8 cellular contexts compared by ENCODE assay signal in the genomic region with DNA sequence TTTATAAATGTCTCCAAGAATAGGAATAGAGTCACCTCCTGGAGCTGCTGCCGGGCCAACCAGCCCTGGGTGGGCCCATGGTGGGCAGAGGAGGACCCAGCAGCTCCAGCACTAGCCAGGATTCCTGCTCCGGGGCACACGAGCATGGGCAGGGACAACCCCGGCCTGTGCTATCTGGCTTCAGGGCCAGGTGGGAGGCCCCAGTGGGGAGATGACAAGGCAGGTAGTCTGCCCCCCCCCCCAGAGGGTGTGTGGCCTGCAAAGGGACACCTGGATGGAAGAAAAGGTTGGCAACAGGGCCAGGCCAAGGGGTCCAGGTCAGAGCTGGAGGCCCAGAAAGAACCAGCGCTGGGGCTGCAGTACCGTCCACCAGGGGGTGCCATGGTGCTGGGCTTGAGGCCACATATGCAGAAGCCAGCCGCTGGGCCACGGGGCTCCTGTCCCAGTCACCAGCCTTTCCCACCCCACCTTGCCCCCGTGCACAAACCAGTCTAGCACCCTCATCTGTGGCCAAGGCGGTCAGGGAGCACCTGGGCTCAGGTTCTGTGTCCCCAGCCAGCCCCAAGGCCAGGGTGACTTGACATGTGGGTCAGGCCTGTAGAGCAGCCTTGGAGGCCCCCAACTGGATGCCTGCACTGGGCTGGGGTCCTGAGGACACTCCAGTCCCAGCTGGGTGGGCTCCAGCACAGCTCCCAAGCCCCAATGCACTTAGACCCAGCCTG. TPM values are rescaled to one million over a fixed set of nuclear protein-coding genes. Genes with fewer than 3 reads are reported as not detected.
DNase-seq lines count a peak whose midpoint lies in the region; ATAC-seq and TF ChIP-seq lines count a peak whose summit lies in the region.

No MANE protein-coding gene starts in this region.

- peak overlapping the region; percentile 38 for H3K27ac Mint-ChIP-seq in activated T-helper 17 cell treated with anti-CD3 and anti-CD28 coated beads, Interleukin-2, amount 50 U/mL, for 72 hours
- H3K27ac Mint-ChIP-seq in stimulated activated naive CD8-positive, alpha-beta T cell treated with anti-CD3 and anti-CD28 coated beads, Interleukin-15, Interleukin-2, amounts not matched to agents 100 ng/mL and 50 ng/mL, for 24 hours = peak overlapping the region; percentile 36

- H4K20me1 ChIP-seq in neural cell (ENCODE audit: insufficient read depth) = no peaks in the 10 kb centered on the region

- H3K9ac ChIP-seq in neural cell (ENCODE audit: low read length) = no peak overlapping the region

- peak overlapping the region; percentile 79 for H3K4me3 Mint-ChIP-seq in activated T-helper 17 cell treated with anti-CD3 and anti-CD28 coated beads, Interleukin-2, amount 50 U/mL, for 72 hours
- peak overlapping the region; percentile 50 for H3K4me3 Mint-ChIP-seq in stimulated activated naive CD8-positive, alpha-beta T cell treated with anti-CD3 and anti-CD28 coated beads, Interleukin-15, Interleukin-2, amounts not matched to agents 100 ng/mL and 50 ng/mL, for 24 hours

- no peak for TF ChIP-seq RAD21 in neural cell (conservative IDR thresholded peaks at IDR 0.05)

- H3K9me3 Mint-ChIP-seq in activated T-helper 17 cell treated with anti-CD3 and anti-CD28 coated beads, Interleukin-2, amount 50 U/mL, for 72 hours = no peaks in the 10 kb centered on the region
- H3K9me3 Mint-ChIP-seq in stimulated activated naive CD8-positive, alpha-beta T cell treated with anti-CD3 and anti-CD28 coated beads, Interleukin-15, Interleukin-2, amounts not matched to agents 100 ng/mL and 50 ng/mL, for 24 hours = no peaks in the 10 kb centered on the region

- TF ChIP-seq EP300 in neural cell (conservative IDR thresholded peaks at IDR 0.05; ENCODE audit: poor library complexity, severe bottlenecking) = no peak

- ATAC-seq in Panc1 (peak; percentile 88), GM18861 (IDR thresholded peaks at IDR 0.05; ENCODE audit: unreplicated experiment) (no peak)
- ATAC-seq in activated T-helper 17 cell treated with anti-CD3 and anti-CD28 coated beads, Interleukin-2, amount 50 U/mL, for 72 hours (replicated peaks) = peak; percentile 40

- no TSS peak for BruUV-seq in Panc1 (replicated peaks; lab: Mats Ljungman, UMichigan)

- H3K4me1 ChIP-seq in Panc1 (ENCODE audit: control insufficient read depth, insufficient read depth, low read length) = no peaks in the 10 kb centered on the region

- intact Hi-C loops in Panc1 (cut with micrococcal nuclease; ENCODE audit: unreplicated experiment) = loop anchor here (1.0 kb wide), 1 partner anchor 114 kb away; no protein-coding TSS in a partner anchor

- CTCF ChIA-PET in BJ (lab: Yijun Ruan, JAX) (interaction anchor here (0.6 to 9.7 kb wide), 43 partner anchors 8 to 598 kb away, joined by 3 to 519 read pairs (median 6); partner anchors contain the start of genes CD81 and TSSC4), HEK293T (lab: Yijun Ruan, JAX) (interaction anchor here (0.6 to 4.9 kb wide), 15 partner anchors 12 to 481 kb away, joined by 3 to 87 read pairs (median 6); partner anchors contain the start of genes CD81 and TSSC4), Panc1 (lab: Charles Lee) (interaction anchor here (0.5 to 3.9 kb wide), 26 partner anchors 8 to 764 kb away, joined by 3 to 102 read pairs (median 4); partner anchors contain the start of gene TSSC4)

- DNase-seq in BJ (ENCODE audit: low read depth) (no peak), HEK293T (ENCODE audit: extremely low spot score) (peak; percentile 81), Panc1 (ENCODE audit: low read depth, low spot score) (peak; percentile 35), fibroblast of pulmonary artery (ENCODE audit: low read depth) (peak; percentile 79)

- no peaks in the 10 kb centered on the region for H3K36me3 Mint-ChIP-seq in activated T-helper 17 cell treated with anti-CD3 and anti-CD28 coated beads, Interleukin-2, amount 50 U/mL, for 72 hours (ENCODE audit: low read depth)
- no peaks in the 10 kb centered on the region for H3K36me3 Mint-ChIP-seq in stimulated activated naive CD8-positive, alpha-beta T cell treated with anti-CD3 and anti-CD28 coated beads, Interleukin-15, Interleukin-2, amounts not matched to agents 100 ng/mL and 50 ng/mL, for 24 hours (ENCODE audit: low read depth)

- POLR2A ChIA-PET in BJ (lab: Charles Lee) (interaction anchor here (1.0 to 1.5 kb wide), 3 partner anchors 85 to 114 kb away, joined by 3 to 8 read pairs (median 6); partner anchors contain the start of gene TSSC4), HEK293T (lab: Yijun Ruan, JAX) (interaction anchor here (0.6 to 2.7 kb wide), 4 partner anchors 72 to 664 kb away, joined by 3 to 28 read pairs (median 14); partner anchors contain the start of genes CD81 and TSSC4), Panc1 (lab: Charles Lee) (interaction anchor here (0.6 to 1.2 kb wide), 3 partner anchors 8 to 112 kb away, joined by 3 to 7 read pairs (median 4); no protein-coding TSS in a partner anchor)

- in situ Hi-C loops in Panc1 (cut with HindIII; ENCODE audit: low pct_unique_long_range_greater_than_20kb, low sequenced_read_pairs) = no loop called here

- no peaks in the 10 kb centered on the region for H3K36me3 ChIP-seq in BJ (ENCODE audit: control insufficient read depth, insufficient read depth, low read length)
- H3K36me3 ChIP-seq in Panc1 (ENCODE audit: control insufficient read depth, insufficient read depth, low read length) = no peaks in the 10 kb centered on the region
- no peaks in the 10 kb centered on the region for H3K36me3 ChIP-seq in neural cell (ENCODE audit: insufficient read depth, low read length)

- H3K4me1 Mint-ChIP-seq in activated T-helper 17 cell treated with anti-CD3 and anti-CD28 coated beads, Interleukin-2, amount 50 U/mL, for 72 hours = peaks cover 15% of the 10 kb centered on the region
- H3K4me1 Mint-ChIP-seq in stimulated activated naive CD8-positive, alpha-beta T cell treated with anti-CD3 and anti-CD28 coated beads, Interleukin-15, Interleukin-2, amounts not matched to agents 100 ng/mL and 50 ng/mL, for 24 hours (ENCODE audit: low read depth) = peaks cover 54% of the 10 kb centered on the region

- no peaks in the 10 kb centered on the region for H3K9me2 ChIP-seq in neural cell (ENCODE audit: insufficient read depth, low read length)

- no peaks in the 10 kb centered on the region for H3F3A ChIP-seq in neural cell (ENCODE audit: insufficient read depth, low read length, poor library complexity, severe bottlenecking)

- no peak overlapping the region for H3K4me2 ChIP-seq in neural cell (ENCODE audit: low read length)

- no peak overlapping the region for H3K27ac ChIP-seq in Panc1 (ENCODE audit: low read length)
- H3K27ac ChIP-seq in neural cell (ENCODE audit: low read length) = no peak overlapping the region

- no peak overlapping the region for H2AFZ ChIP-seq in neural cell (ENCODE audit: low read depth, low read length)

- H3K9me3 ChIP-seq in Panc1 (ENCODE audit: control insufficient read depth, insufficient read depth, low read depth, low read length) = no peaks in the 10 kb centered on the region
- no peaks in the 10 kb centered on the region for H3K9me3 ChIP-seq in neural cell (ENCODE audit: low read length)

- TF ChIP-seq CTCF in BJ (IDR thresholded peaks at IDR 0.05; ENCODE audit: insufficient read depth, low read depth, low read length) (peak; percentile 97), Panc1 (IDR thresholded peaks at IDR 0.05) (peak; percentile 99), fibroblast of pulmonary artery (IDR thresholded peaks at IDR 0.05; ENCODE audit: low read length, missing control alignments) (peak; percentile 89), neural cell (IDR thresholded peaks at IDR 0.05; ENCODE audit: poor library complexity, severe bottlenecking) (peak; percentile 23)

- H3K4me3 ChIP-seq in BJ (ENCODE audit: low read depth, low read length) (no peak overlapping the region), Panc1 (ENCODE audit: low read depth in 2 of 2, low read length in 2 of 2) (no peak overlapping the region), fibroblast of pulmonary artery (replicated peaks; ENCODE audit: low read depth, low read length) (no peak overlapping the region), neural cell (ENCODE audit: low read length) (no peak overlapping the region)

- H3K27me3 ChIP-seq in BJ (ENCODE audit: control insufficient read depth, insufficient read depth, low read length) (no peaks in the 10 kb centered on the region), Panc1 (ENCODE audit: control insufficient read depth, insufficient read depth, low read length) (no peaks in the 10 kb centered on the region), neural cell (ENCODE audit: insufficient read depth, low read depth, low read length) (no peaks in the 10 kb centered on the region)

- no peaks in the 10 kb centered on the region for H3K27me3 Mint-ChIP-seq in activated T-helper 17 cell treated with anti-CD3 and anti-CD28 coated beads, Interleukin-2, amount 50 U/mL, for 72 hours
- no peaks in the 10 kb centered on the region for H3K27me3 Mint-ChIP-seq in stimulated activated naive CD8-positive, alpha-beta T cell treated with anti-CD3 and anti-CD28 coated beads, Interleukin-15, Interleukin-2, amounts not matched to agents 100 ng/mL and 50 ng/mL, for 24 hours

- H3K79me2 ChIP-seq in neural cell (replicated peaks; ENCODE audit: insufficient read depth, low read length) = no peaks in the 10 kb centered on the region

TF ChIP-seq in HEK293T, 16 proteins besides CTCF, POLR2A, EP300 and RAD21 (continues in another document):
- no peak for TF ChIP-seq TARDBP (IDR thresholded peaks at IDR 0.05)
- TF ChIP-seq FOXA1 (IDR thresholded peaks at IDR 0.05) = no peak

TF ChIP-seq in neural cell, 6 proteins besides CTCF, POLR2A, EP300 and RAD21 (continues in another document):
- no peak for TF ChIP-seq TAF1 (IDR thresholded peaks at IDR 0.05; ENCODE audit: low read depth)

RNA-seq across cellular contexts. Expression of gene TSPAN32, which starts 3.5 kb away (rescaled TPM):
- 0.42 TPM in 1 of 2 replicates, not detected in the other for polyA plus RNA-seq in BJ (2011; rRNA removed)
- polyA minus RNA-seq in BJ (2011; rRNA and poly(A)+ RNA removed) = not detected in 2 replicates
- total RNA-seq in Panc1 (2021; ENCODE audit: unreplicated experiment) = not detected
- 0.16 TPM for polyA plus RNA-seq in Panc1 (2012; ENCODE audit: insufficient read length)
- 10 to 100 TPM in 1 of 2 donors, 1 to 10 TPM in 1; 8.1 to 14.8 TPM for total RNA-seq in activated T-helper 17 cell treated with anti-CD3 and anti-CD28 coated beads, Interleukin-2, amount 50 U/mL, for 72 hours
- polyA plus RNA-seq in neural cell = not detected in 2 replicates
- polyA minus RNA-seq in neural cell = not detected in 2 replicates

RNA-seq across cellular contexts. Expression of gene C11orf21, which starts 3.6 kb away (rescaled TPM):
- polyA plus RNA-seq in BJ (2011; rRNA removed) (not detected in 2 replicates), neural cell (not detected in 2 replicates)
- polyA minus RNA-seq in BJ (2011; rRNA and poly(A)+ RNA removed) = not detected in 2 replicates
- 0.31 TPM for total RNA-seq in Panc1 (2021; ENCODE audit: unreplicated experiment)
- polyA plus RNA-seq in Panc1 (2012; ENCODE audit: insufficient read length) = not detected
- 10 to 100 TPM in 1 of 2 donors, 1 to 10 TPM in 1; 8.4 to 24.6 TPM for total RNA-seq in activated T-helper 17 cell treated with anti-CD3 and anti-CD28 coated beads, Interleukin-2, amount 50 U/mL, for 72 hours
- not detected in 2 replicates for polyA minus RNA-seq in neural cell

RNA-seq across cellular contexts. Expression of gene ASCL2, which starts 34.9 kb away (rescaled TPM):
- polyA plus RNA-seq in BJ (2011; rRNA removed) = not detected in 2 replicates
- not detected in 2 replicates for polyA minus RNA-seq in BJ (2011; rRNA and poly(A)+ RNA removed)
- total RNA-seq in Panc1 (2021; ENCODE audit: unreplicated experiment) = not detected
- polyA plus RNA-seq in Panc1 (2012; ENCODE audit: insufficient read length) = not detected
- 1 to 10 TPM; 1.2 to 5.1 TPM for total RNA-seq in activated T-helper 17 cell treated with anti-CD3 and anti-CD28 coated beads, Interleukin-2, amount 50 U/mL, for 72 hours
- not detected in 2 replicates for polyA plus RNA-seq in neural cell
- not detected in 2 replicates for polyA minus RNA-seq in neural cell

Comparison
In these comparisons a context has a peak if more than half of its experiments do, and no peak if none do; other contexts are left out.
1. CTCF ChIP-seq: peak in every context shown above with its lines; median percentile 99 in Panc1; 97 in BJ; 89 in fibroblast of pulmonary artery; 23 in neural cell.